In the genomic region with DNA sequence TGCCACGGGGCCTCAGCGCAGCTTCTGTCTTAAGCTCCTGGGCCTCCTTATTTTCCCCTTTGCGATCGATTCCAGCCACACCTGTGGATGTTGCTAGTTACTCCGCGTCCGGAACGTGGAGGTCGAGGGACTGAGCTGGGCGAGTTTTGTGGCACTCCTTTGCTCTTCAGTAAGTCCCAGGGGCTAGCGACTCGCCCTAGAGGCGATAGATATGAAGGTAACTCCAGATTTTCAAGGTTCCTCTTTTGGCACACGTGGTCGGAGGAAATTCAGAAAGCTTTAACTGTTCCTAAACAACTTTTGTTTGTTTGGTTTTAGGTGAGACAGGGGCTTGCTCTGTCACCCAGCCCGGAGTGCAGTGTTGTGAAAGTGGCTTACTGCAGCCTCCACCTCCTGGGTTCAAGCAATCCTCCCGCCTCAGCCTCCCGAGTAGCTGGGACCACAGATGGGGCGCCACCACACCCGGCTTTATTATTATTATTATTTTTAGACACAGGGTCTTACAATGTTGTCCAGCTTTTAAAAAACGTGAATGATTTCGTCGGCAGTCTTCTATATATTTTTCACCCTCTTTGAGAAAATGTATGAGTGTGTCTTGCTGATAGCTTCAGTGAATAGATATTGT, we compare ENCODE assay signal across 8 cellular contexts. TPM values are rescaled to one million over a fixed set of nuclear protein-coding genes. Genes with fewer than 3 reads are reported as not detected.
DNase-seq lines count a peak whose midpoint lies in the region; ATAC-seq and TF ChIP-seq lines count a peak whose summit lies in the region.

No MANE protein-coding gene starts in this region.

- peaks cover 33% of the 10 kb centered on the region for H3K4me1 Mint-ChIP-seq in mesothelial cell of epicardium

- no peaks in the 10 kb centered on the region for H3K4me1 ChIP-seq in ectodermal cell (ENCODE audit: control insufficient read depth, insufficient read depth, low read length)

- no peaks in the 10 kb centered on the region for H3K9me3 ChIP-seq in ectodermal cell (ENCODE audit: control insufficient read depth, low read length)

- peaks cover 15% of the 10 kb centered on the region for H3K27me3 Mint-ChIP-seq in mesothelial cell of epicardium (ENCODE audit: low read depth)

- peaks cover 2% of the 10 kb centered on the region for H3K36me3 Mint-ChIP-seq in mesothelial cell of epicardium

- peak overlapping the region; percentile 68 for H3K27ac ChIP-seq in C4-2B
- H3K27ac ChIP-seq in ectodermal cell (ENCODE audit: insufficient read depth, low read depth, low read length, poor library complexity, severe bottlenecking) = no peak overlapping the region

- 26 to 32% methylated on average over 21 to 23 of the region's 23 CpGs for WGBS in ectodermal cell, 2 experiments

- peak overlapping the region; percentile 84 for H3K4me3 ChIP-seq in ectodermal cell (ENCODE audit: insufficient read depth, low read depth, low read length)

- H3K36me3 ChIP-seq in ectodermal cell (ENCODE audit: control insufficient read depth, insufficient read depth, low read length) = no peaks in the 10 kb centered on the region

- H3K27ac Mint-ChIP-seq in mesothelial cell of epicardium = peak overlapping the region; percentile 91

- H3K9me3 Mint-ChIP-seq in mesothelial cell of epicardium = no peaks in the 10 kb centered on the region

- peak; percentile 8 for DNase-seq in SIG-M5 (lab: John Stamatoyannopoulos, UW)
- DNase-seq in mesothelial cell of epicardium (ENCODE audit: low spot score in 2 of 2, unreplicated experiment in 2 of 2) = no peak
- no peak for DNase-seq in AG08395 (ENCODE audit: low spot score)
- DNase-seq in cortex of kidney (lab: John Stamatoyannopoulos, UW) = no peak

- H3K4me3 Mint-ChIP-seq in mesothelial cell of epicardium = peak overlapping the region; percentile 86

- TF ChIP-seq CTCF in C4-2B (conservative IDR thresholded peaks at IDR 0.05) (no peak), mesothelial cell of epicardium (IDR thresholded peaks at IDR 0.05; ENCODE audit: unreplicated experiment) (no peak)

- ATAC-seq in GM18907 (IDR thresholded peaks at IDR 0.05; ENCODE audit: unreplicated experiment) = peak; percentile 40
- ATAC-seq in HG03097 (IDR thresholded peaks at IDR 0.05; ENCODE audit: low FRiP score, unreplicated experiment) = peak; percentile 28

- peaks cover 34% of the 10 kb centered on the region for H3K27me3 ChIP-seq in ectodermal cell (ENCODE audit: control insufficient read depth, insufficient read depth, low read length, poor library complexity, severe bottlenecking)

RNA-seq across cellular contexts. Expression of gene MFSD1, which starts 0.7 kb away (rescaled TPM):
- 15.5 TPM for polyA plus RNA-seq in ectodermal cell (2013, experiment 1 of 4)
- 14.1 TPM for polyA plus RNA-seq in ectodermal cell (2013, experiment 2 of 4)
- polyA plus RNA-seq in ectodermal cell (2013, experiment 3 of 4) = 9.9 TPM
- polyA plus RNA-seq in ectodermal cell (2013, experiment 4 of 4) = 13.2 TPM
- total RNA-seq in mesothelial cell of epicardium = 30.9 to 32.2 TPM (median 31.5 TPM) in 3 replicates
